In genomic region chr19:45782162-45782623, GRCh38 we compare ENCODE assay signal across 8 cellular contexts. TPM values are rescaled to one million over a fixed set of nuclear protein-coding genes. Genes with fewer than 3 reads are reported as not detected.
DNase-seq lines count a peak whose midpoint lies in the region; ATAC-seq, FAIRE-seq and TF ChIP-seq lines count a peak whose summit lies in the region.

DMPK (minus strand) TSS chr19:45782490; CDS start chr19:45782352, 138 bp downstream.

- H3K27ac Mint-ChIP-seq in neural progenitor cell = no peak within 1 kb of the TSS

- no peak for TF ChIP-seq EP300 in esophagus muscularis mucosa (IDR thresholded peaks at IDR 0.05)

- H3K9me3 ChIP-seq in esophagus muscularis mucosa (no peaks in the 10 kb centered on the region), neural progenitor cell (ENCODE audit: low read depth) (no peaks in the 10 kb centered on the region)

- H3K27me3 ChIP-seq in esophagus muscularis mucosa (no peaks in the 10 kb centered on the region), neural progenitor cell (peaks cover 5% of the 10 kb centered on the region)

- H3K36me3 Mint-ChIP-seq in neural progenitor cell = peaks cover 15% of the 10 kb centered on the region

- 14% methylated on average over 4 of the region's 18 CpGs for WGBS in esophagus muscularis mucosa

- no peak for FAIRE-seq in H54 (lab: Jason Lieb, UNC)

- TF ChIP-seq POLR2A in esophagus muscularis mucosa (IDR thresholded peaks at IDR 0.05; ENCODE audit: low read depth) (no peak), H54 (IDR thresholded peaks at IDR 0.05; ENCODE audit: low read depth, low read length) (no peak)

- H4K20me1 ChIP-seq in neural progenitor cell (ENCODE audit: low read depth) = peaks cover 86% of the 10 kb centered on the region

- H3K4me1 ChIP-seq in esophagus muscularis mucosa (peaks cover 63 to 98% (median 85%) of the 10 kb centered on the region in 4 donors), neural progenitor cell (peaks cover 24% of the 10 kb centered on the region)

- peaks cover 25 to 46% (median 41%) of the 10 kb centered on the region in 4 donors for H3K36me3 ChIP-seq in esophagus muscularis mucosa
- H3K36me3 ChIP-seq in neural progenitor cell = no peaks in the 10 kb centered on the region

- H3K4me3 Mint-ChIP-seq in neural progenitor cell = no peak within 1 kb of the TSS

- no peak within 1 kb of the TSS for H2AFZ ChIP-seq in neural progenitor cell (replicated peaks)

- CTCF ChIA-PET in HEK293T (lab: Yijun Ruan, JAX) = interaction anchor here (0.9 kb wide), 1 partner anchor 17 kb away, joined by 4 read pairs; no protein-coding TSS in a partner anchor

- intact Hi-C loops in esophagus muscularis mucosa (cut with DNase I) = no loop called here

- peaks cover 14% of the 10 kb centered on the region for H3K27me3 Mint-ChIP-seq in neural progenitor cell (ENCODE audit: insufficient read depth, low read depth)

- no peak for TF ChIP-seq CTCF in AG09309 (IDR thresholded peaks at IDR 0.05; ENCODE audit: control insufficient read depth, insufficient read depth, low read depth, low read length, missing control alignments)
- no peak for TF ChIP-seq CTCF in esophagus muscularis mucosa (IDR thresholded peaks at IDR 0.05)
- no peak for TF ChIP-seq CTCF in neural progenitor cell (IDR thresholded peaks at IDR 0.05)

- ATAC-seq in GM18867 (IDR thresholded peaks at IDR 0.05; ENCODE audit: unreplicated experiment) = no peak
- no peak for ATAC-seq in GM19397 (IDR thresholded peaks at IDR 0.05; ENCODE audit: unreplicated experiment)

- H3K79me2 ChIP-seq in neural progenitor cell (ENCODE audit: low read depth) = no peaks in the 10 kb centered on the region

- peak within 1 kb of the TSS; percentile 94 to 97 (median 95) for H3K27ac ChIP-seq in esophagus muscularis mucosa (replicated peaks in 1 of 4)
- no peak within 1 kb of the TSS for H3K27ac ChIP-seq in neural progenitor cell

- DNase-seq in AG09309 (ENCODE audit: low read depth) (no peak), esophagus muscularis mucosa (ENCODE audit: extremely low spot score) (no peak), neural progenitor cell (ENCODE audit: low spot score) (no peak), HEK293T (ENCODE audit: extremely low spot score) (no peak), H54 (ENCODE audit: insufficient read length, low spot score) (no peak)

- H3K9ac ChIP-seq in neural progenitor cell = no peak within 1 kb of the TSS

- POLR2A ChIA-PET in HEK293T (lab: Yijun Ruan, JAX) = interaction anchor here (1.5 to 2.4 kb wide), 3 partner anchors 10 to 15 kb away, joined by 4 to 9 read pairs (median 5); partner anchors contain the start of gene SIX5

- H3F3A ChIP-seq in neural progenitor cell (ENCODE audit: low read depth) = peaks cover 17% of the 10 kb centered on the region

- H3K4me3 ChIP-seq in AG09309 (ENCODE audit: control insufficient read depth, low read depth, low read length) = peak within 1 kb of the TSS; percentile 72
- peak within 1 kb of the TSS; percentile 61 to 82 (median 78) for H3K4me3 ChIP-seq in esophagus muscularis mucosa
- no peak within 1 kb of the TSS for H3K4me3 ChIP-seq in neural progenitor cell

- peak within 1 kb of the TSS; percentile 18 for H3K4me2 ChIP-seq in neural progenitor cell

- H3K9me3 Mint-ChIP-seq in neural progenitor cell = no peaks in the 10 kb centered on the region

- peaks cover 29% of the 10 kb centered on the region for H3K4me1 Mint-ChIP-seq in neural progenitor cell

TF ChIP-seq in PFSK-1, 5 proteins besides CTCF, POLR2A, EP300 and RAD21:
- TF ChIP-seq SIN3A (IDR thresholded peaks at IDR 0.05; ENCODE audit: borderline replicate concordance, insufficient read depth, low read length) (no peak), POLR2AphosphoS5 (IDR thresholded peaks at IDR 0.05; ENCODE audit: low read depth, low read length) (peak; percentile 54), TAF1 (IDR thresholded peaks at IDR 0.05; ENCODE audit: borderline replicate concordance, insufficient read depth, low read length) (no peak), REST (IDR thresholded peaks at IDR 0.05; ENCODE audit: insufficient read depth in 1 of 2, low read depth in 2 of 2, low read length in 2 of 2) (no peak), FOXP2 (optimal IDR thresholded peaks at IDR 0.05; ENCODE audit: borderline replicate concordance, extremely low read depth, extremely low read length, insufficient read depth) (peak; percentile 13)

TF ChIP-seq in HEK293T, 16 proteins besides CTCF, POLR2A, EP300 and RAD21:
- no peak for TF ChIP-seq NFRKB (IDR thresholded peaks at IDR 0.05)
- TF ChIP-seq CTBP1 (IDR thresholded peaks at IDR 0.05; ENCODE audit: borderline replicate concordance) = no peak
- TF ChIP-seq, protein P1, sequence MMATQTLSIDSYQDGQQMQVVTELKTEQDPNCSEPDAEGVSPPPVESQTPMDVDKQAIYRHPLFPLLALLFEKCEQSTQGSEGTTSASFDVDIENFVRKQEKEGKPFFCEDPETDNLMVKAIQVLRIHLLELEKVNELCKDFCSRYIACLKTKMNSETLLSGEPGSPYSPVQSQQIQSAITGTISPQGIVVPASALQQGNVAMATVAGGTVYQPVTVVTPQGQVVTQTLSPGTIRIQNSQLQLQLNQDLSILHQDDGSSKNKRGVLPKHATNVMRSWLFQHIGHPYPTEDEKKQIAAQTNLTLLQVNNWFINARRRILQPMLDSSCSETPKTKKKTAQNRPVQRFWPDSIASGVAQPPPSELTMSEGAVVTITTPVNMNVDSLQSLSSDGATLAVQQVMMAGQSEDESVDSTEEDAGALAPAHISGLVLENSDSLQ (IDR thresholded peaks at IDR 0.05) = no peak
- TF ChIP-seq FOXK2 (IDR thresholded peaks at IDR 0.05) = no peak
- TF ChIP-seq L3MBTL2 (conservative IDR thresholded peaks at IDR 0.05) = no peak
- TF ChIP-seq SUZ12 (IDR thresholded peaks at IDR 0.05) = no peak
- no peak for TF ChIP-seq ELF4 (IDR thresholded peaks at IDR 0.05)
- no peak for TF ChIP-seq FOXA1 (IDR thresholded peaks at IDR 0.05)
- TF ChIP-seq ZNF384 (IDR thresholded peaks at IDR 0.05) = no peak
- TF ChIP-seq FOXM1 (IDR thresholded peaks at IDR 0.05; ENCODE audit: borderline replicate concordance) = no peak
- TF ChIP-seq LEF1 (IDR thresholded peaks at IDR 0.05; ENCODE audit: borderline replicate concordance) = no peak
- TF ChIP-seq TARDBP (IDR thresholded peaks at IDR 0.05) = no peak
- no peak for TF ChIP-seq SP1 (IDR thresholded peaks at IDR 0.05)
- no peak for TF ChIP-seq ARNT (IDR thresholded peaks at IDR 0.05)
- no peak for TF ChIP-seq BHLHE40 (IDR thresholded peaks at IDR 0.05; ENCODE audit: borderline replicate concordance)
- TF ChIP-seq HDGF (IDR thresholded peaks at IDR 0.05; ENCODE audit: borderline replicate concordance) = no peak

RNA-seq across cellular contexts. Expression of gene DMPK, which starts in this region (rescaled TPM):
- polyA plus RNA-seq in PFSK-1 (2012; ENCODE audit: insufficient read length, low read depth) = 94.7 TPM
- 100 to 1,000 TPM; 247 to 487 (median 347) TPM for total RNA-seq in esophagus muscularis mucosa
- total RNA-seq in neural progenitor cell (ENCODE audit: low replicate concordance) = 5.5 and 33.2 TPM in 2 replicates
